ENCODE assay signal across 2 cellular contexts in the genomic region with DNA sequence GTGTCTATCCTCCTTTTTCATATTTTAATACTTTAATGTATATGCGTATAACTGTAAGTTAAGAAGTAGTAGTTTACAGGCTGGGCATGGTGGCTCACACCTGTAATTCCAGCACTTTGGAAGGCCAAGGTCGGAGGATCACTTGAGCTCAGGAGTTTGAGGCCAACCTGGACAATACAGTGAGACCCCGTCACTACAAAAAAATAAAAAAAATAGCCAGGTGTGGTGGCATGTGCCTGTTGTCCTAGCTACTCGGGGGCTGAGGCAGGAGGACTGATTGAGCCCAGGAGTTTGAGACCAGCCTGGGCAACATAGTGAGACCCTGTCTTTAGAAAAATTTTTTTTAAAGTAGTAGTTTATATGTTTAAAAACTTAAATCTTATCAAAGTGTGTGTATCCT.
TF ChIP-seq lines count a peak whose summit lies in the region.

No MANE protein-coding gene starts in this region.

TF ChIP-seq in HEK293, 187 proteins besides CTCF, POLR2A, EP300 and RAD21:
- TF ChIP-seq OVOL3 (tag by site-specific recombination; IDR thresholded peaks at IDR 0.05): no peak
- TF ChIP-seq ZNF670 (tag by site-specific recombination; IDR thresholded peaks at IDR 0.05; ENCODE audit: low read depth): no peak
- no peak for TF ChIP-seq ZNF658 (tag by site-specific recombination; IDR thresholded peaks at IDR 0.05)
- peak; percentile 96 for TF ChIP-seq ZNF121 (tag by site-specific recombination; IDR thresholded peaks at IDR 0.05)

TF ChIP-seq in K562, 482 proteins besides CTCF, POLR2A, EP300 and RAD21:
- TF ChIP-seq ZNF121 (CRISPR knock-in tag; conservative IDR thresholded peaks at IDR 0.05): peak; percentile 71
- TF ChIP-seq, protein P1, sequence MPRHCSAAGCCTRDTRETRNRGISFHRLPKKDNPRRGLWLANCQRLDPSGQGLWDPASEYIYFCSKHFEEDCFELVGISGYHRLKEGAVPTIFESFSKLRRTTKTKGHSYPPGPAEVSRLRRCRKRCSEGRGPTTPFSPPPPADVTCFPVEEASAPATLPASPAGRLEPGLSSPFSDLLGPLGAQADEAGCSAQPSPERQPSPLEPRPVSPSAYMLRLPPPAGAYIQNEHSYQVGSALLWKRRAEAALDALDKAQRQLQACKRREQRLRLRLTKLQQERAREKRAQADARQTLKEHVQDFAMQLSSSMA (CRISPR knock-in tag; IDR thresholded peaks at IDR 0.05): no peak
